19 cellular contexts compared by ENCODE assay signal in genomic region chr21:27408826-27409225, GRCh38.
DNase-seq lines count a peak whose midpoint lies in the region; ATAC-seq, FAIRE-seq and TF ChIP-seq lines count a peak whose summit lies in the region.
"Had no signal": no experiment of that assay in that cellular context is flagged by ENCODE, and none has a peak within 500 bp of the region (broad histone marks: within the 10 kb centered on the region; RNA-seq: fewer than 3 reads in every experiment).

No MANE protein-coding gene starts in this region.

- no peak overlapping the region for H3K9ac ChIP-seq in astrocyte (ENCODE audit: low read length)
- H3K9ac ChIP-seq: BLaER1 had no signal

- H3K4me3 ChIP-seq in left ventricle myocardium inferior (no peak overlapping the region), astrocyte (ENCODE audit: insufficient read depth, low read depth, low read length) (no peak overlapping the region), left lung (no peak overlapping the region)
- H3K4me3 ChIP-seq: BLaER1 had no signal

- CTCF ChIA-PET in activated CD4-positive, alpha-beta T cell treated with anti-CD3 and anti-CD28 coated beads, Interleukin-2, amount 10 ng/mL, durations not matched to agents 7 days and 5 days (lab: Charles Lee) = no interaction called here

- no peaks in the 10 kb centered on the region for H3K27me3 Mint-ChIP-seq in astrocyte (ENCODE audit: low read depth, unreplicated experiment)
- H3K27me3 Mint-ChIP-seq in activated CD4-positive, alpha-beta T cell treated with anti-CD3 and anti-CD28 coated beads, Interleukin-2, amount 10 ng/mL, durations not matched to agents 7 days and 5 days = no peaks in the 10 kb centered on the region
- H3K27me3 Mint-ChIP-seq in activated T-helper 17 cell treated with anti-CD3 and anti-CD28 coated beads, Interleukin-2, amount 50 U/mL, for 72 hours = no peaks in the 10 kb centered on the region
- H3K27me3 Mint-ChIP-seq: CD4-positive, alpha-beta memory T cell had no signal

- peaks cover 6% of the 10 kb centered on the region for H3K4me1 Mint-ChIP-seq in astrocyte (ENCODE audit: low read depth, unreplicated experiment)
- no peaks in the 10 kb centered on the region for H3K4me1 Mint-ChIP-seq in activated CD4-positive, alpha-beta T cell treated with anti-CD3 and anti-CD28 coated beads, Interleukin-2, amount 10 ng/mL, durations not matched to agents 7 days and 5 days
- H3K4me1 Mint-ChIP-seq in activated T-helper 17 cell treated with anti-CD3 and anti-CD28 coated beads, Interleukin-2, amount 50 U/mL, for 72 hours = no peaks in the 10 kb centered on the region
- H3K4me1 Mint-ChIP-seq: CD14-positive monocyte; CD4-positive, alpha-beta memory T cell had no signal

- H3K4me3 Mint-ChIP-seq in astrocyte (ENCODE audit: unreplicated experiment) = no peak overlapping the region
- no peak overlapping the region for H3K4me3 Mint-ChIP-seq in activated CD4-positive, alpha-beta T cell treated with anti-CD3 and anti-CD28 coated beads, Interleukin-2, amount 10 ng/mL, durations not matched to agents 7 days and 5 days
- no peak overlapping the region for H3K4me3 Mint-ChIP-seq in activated T-helper 17 cell treated with anti-CD3 and anti-CD28 coated beads, Interleukin-2, amount 50 U/mL, for 72 hours
- H3K4me3 Mint-ChIP-seq: CD14-positive monocyte; CD4-positive, alpha-beta memory T cell; H9 had no signal

- no peak overlapping the region for H3K4me2 ChIP-seq in astrocyte (ENCODE audit: low read length)
- H3K4me2 ChIP-seq: BLaER1 had no signal

- DNase-seq in left ventricle myocardium inferior = no peak
- DNase-seq in Right ventricle myocardium superior = no peak
- DNase-seq in astrocyte (ENCODE audit: low read depth) = peak; percentile 14
- no peak for DNase-seq in left lung
- DNase-seq in UCSD-AML1 (lab: John Stamatoyannopoulos, UW; ENCODE audit: unreplicated experiment) = no peak
- no peak for DNase-seq in GM03348 (ENCODE audit: low spot score)
- no peak for DNase-seq in activated CD4-positive, alpha-beta T cell treated with anti-CD3 and anti-CD28 coated beads, Interleukin-2, amount 10 ng/mL, durations not matched to agents 7 days and 5 days
- DNase-seq: 8988T; CD4-positive, alpha-beta memory T cell; GOT3; H9; IMR-90 had no signal

- intact Hi-C loops in left ventricle myocardium inferior (cut with micrococcal nuclease) (no loop called here), Right ventricle myocardium superior (cut with DNase I) (no loop called here), left lung (cut with DNase I) (no loop called here)

- no peaks in the 10 kb centered on the region for H3K36me3 ChIP-seq in left ventricle myocardium inferior
- no peaks in the 10 kb centered on the region for H3K36me3 ChIP-seq in astrocyte (ENCODE audit: insufficient read depth, low read length)
- no peaks in the 10 kb centered on the region for H3K36me3 ChIP-seq in left lung
- H3K36me3 ChIP-seq: BLaER1 had no signal

- no peak for FAIRE-seq in astrocyte (lab: Jason Lieb, UNC)
- FAIRE-seq: G401.6, GM12892, GM18507, HTR-8/SVneo had no signal

- ATAC-seq in Right ventricle myocardium superior (ENCODE audit: poor library complexity) (no peak), left lung (peak; percentile 59)
- no peak for ATAC-seq in activated T-helper 17 cell treated with anti-CD3 and anti-CD28 coated beads, Interleukin-2, amount 50 U/mL, for 72 hours (replicated peaks)

- H2AFZ ChIP-seq in astrocyte (ENCODE audit: low read depth, low read length) = no peak overlapping the region

- H3K27ac Mint-ChIP-seq in astrocyte (ENCODE audit: unreplicated experiment) = no peak overlapping the region
- no peak overlapping the region for H3K27ac Mint-ChIP-seq in activated CD4-positive, alpha-beta T cell treated with anti-CD3 and anti-CD28 coated beads, Interleukin-2, amount 10 ng/mL, durations not matched to agents 7 days and 5 days
- H3K27ac Mint-ChIP-seq in activated T-helper 17 cell treated with anti-CD3 and anti-CD28 coated beads, Interleukin-2, amount 50 U/mL, for 72 hours = no peak overlapping the region
- H3K27ac Mint-ChIP-seq: CD14-positive monocyte; CD4-positive, alpha-beta memory T cell; H9 had no signal

- H3K9me3 Mint-ChIP-seq in astrocyte (ENCODE audit: unreplicated experiment) = no peaks in the 10 kb centered on the region
- H3K9me3 Mint-ChIP-seq in activated CD4-positive, alpha-beta T cell treated with anti-CD3 and anti-CD28 coated beads, Interleukin-2, amount 10 ng/mL, durations not matched to agents 7 days and 5 days = peaks cover 3% of the 10 kb centered on the region
- H3K9me3 Mint-ChIP-seq in activated T-helper 17 cell treated with anti-CD3 and anti-CD28 coated beads, Interleukin-2, amount 50 U/mL, for 72 hours = peaks cover 6% of the 10 kb centered on the region
- H3K9me3 Mint-ChIP-seq: H9 had no signal

- H3K36me3 Mint-ChIP-seq in astrocyte (ENCODE audit: low read depth, unreplicated experiment) = no peaks in the 10 kb centered on the region
- no peaks in the 10 kb centered on the region for H3K36me3 Mint-ChIP-seq in activated CD4-positive, alpha-beta T cell treated with anti-CD3 and anti-CD28 coated beads, Interleukin-2, amount 10 ng/mL, durations not matched to agents 7 days and 5 days (ENCODE audit: low read depth)
- no peaks in the 10 kb centered on the region for H3K36me3 Mint-ChIP-seq in activated T-helper 17 cell treated with anti-CD3 and anti-CD28 coated beads, Interleukin-2, amount 50 U/mL, for 72 hours (ENCODE audit: low read depth)
- H3K36me3 Mint-ChIP-seq: CD14-positive monocyte; CD4-positive, alpha-beta memory T cell had no signal

- peaks cover under 1% of the 10 kb centered on the region for H3K9me3 ChIP-seq in left ventricle myocardium inferior (replicated peaks)
- H3K9me3 ChIP-seq in astrocyte (ENCODE audit: insufficient read depth, low read depth, low read length) = no peaks in the 10 kb centered on the region
- H3K9me3 ChIP-seq in left lung = no peaks in the 10 kb centered on the region
- H3K9me3 ChIP-seq: BLaER1 had no signal

- H3K4me1 ChIP-seq in left ventricle myocardium inferior (peaks cover 40% of the 10 kb centered on the region), astrocyte (ENCODE audit: insufficient read depth, low read length) (no peaks in the 10 kb centered on the region), left lung (peaks cover 0 to 5% of the 10 kb centered on the region in 2 donors)
- H3K4me1 ChIP-seq: BLaER1 had no signal

- H3K27ac ChIP-seq in left ventricle myocardium inferior (replicated peaks) (peak overlapping the region; percentile 7), astrocyte (ENCODE audit: low read depth, low read length) (no peak overlapping the region), left lung (no peak overlapping the region)
- H3K27ac ChIP-seq: BLaER1 had no signal

- POLR2A ChIA-PET in activated CD4-positive, alpha-beta T cell treated with anti-CD3 and anti-CD28 coated beads, Interleukin-2, amount 10 ng/mL, durations not matched to agents 7 days and 5 days (lab: Charles Lee) = no interaction called here

- H3K79me2 ChIP-seq in astrocyte (ENCODE audit: insufficient read depth, low read length) = no peaks in the 10 kb centered on the region

- H4K20me1 ChIP-seq in astrocyte (ENCODE audit: insufficient read depth, low read length) = no peaks in the 10 kb centered on the region
- H4K20me1 ChIP-seq: BLaER1 had no signal

- H3K27me3 ChIP-seq in left ventricle myocardium inferior (ENCODE audit: low read depth) = no peaks in the 10 kb centered on the region
- no peaks in the 10 kb centered on the region for H3K27me3 ChIP-seq in astrocyte (ENCODE audit: insufficient read depth, low read length)
- no peaks in the 10 kb centered on the region for H3K27me3 ChIP-seq in left lung
- H3K27me3 ChIP-seq: BLaER1 had no signal

- TF ChIP-seq CTCF in left ventricle myocardium inferior (IDR thresholded peaks at IDR 0.05; ENCODE audit: borderline replicate concordance) = no peak
- no peak for TF ChIP-seq CTCF in astrocyte (IDR thresholded peaks at IDR 0.05; ENCODE audit: insufficient read depth, low read depth, low read length)
- TF ChIP-seq CTCF in left lung (IDR thresholded peaks at IDR 0.05) = no peak
